ENCODE assay signal across 23 cellular contexts in genomic region chr19:17854061-17854460, GRCh38. TPM values are rescaled to one million over a fixed set of nuclear protein-coding genes. Genes with fewer than 3 reads are reported as not detected.
DNase-seq lines count a peak whose midpoint lies in the region; ATAC-seq, FAIRE-seq and TF ChIP-seq lines count a peak whose summit lies in the region.
"Had no signal": no experiment of that assay in that cellular context is flagged by ENCODE, and none has a peak within 500 bp of the region (broad histone marks: within the 10 kb centered on the region; RNA-seq: fewer than 3 reads in every experiment).

No MANE protein-coding gene starts in this region.

- H3K9me1 ChIP-seq in IMR-90 (ENCODE audit: insufficient read depth, low read length): no peaks in the 10 kb centered on the region

- no peak overlapping the region for H4K5ac ChIP-seq in IMR-90 (ENCODE audit: low read depth, low read length)

- no peak overlapping the region for H3K4me3 ChIP-seq in GM23338
- no peak overlapping the region for H3K4me3 ChIP-seq in IMR-90 (ENCODE audit: insufficient read depth, low read depth, low read length)
- H3K4me3 ChIP-seq in mesenchymal stem cell (ENCODE audit: insufficient read depth in 1 of 2, low read depth in 1 of 2, low read length in 2 of 2): no peak overlapping the region
- no peak overlapping the region for H3K4me3 ChIP-seq in trophoblast cell (ENCODE audit: low read depth, low read length)
- H3K4me3 ChIP-seq: GM12878 had no signal

- H3K36me3 Mint-ChIP-seq in GM23338 (ENCODE audit: low read depth): no peaks in the 10 kb centered on the region
- H3K36me3 Mint-ChIP-seq: CD4-positive, CD25-positive, alpha-beta regulatory T cell; CD8-positive, alpha-beta memory T cell had no signal

- H3F3A ChIP-seq in GM23338 (replicated peaks; ENCODE audit: low read depth): 0 out of 2 replicates have a peak, but pooled peaks cover 2% of the 10 kb centered on the region

- H2BK15ac ChIP-seq in IMR-90 (ENCODE audit: low read depth, low read length) (no peak overlapping the region), mesenchymal stem cell (ENCODE audit: low read depth, poor library complexity, severe bottlenecking) (no peak overlapping the region)

- H3K9me3 Mint-ChIP-seq in GM23338: no peaks in the 10 kb centered on the region
- H3K9me3 Mint-ChIP-seq: CD4-positive, CD25-positive, alpha-beta regulatory T cell; CD8-positive, alpha-beta memory T cell had no signal

- H3K14ac ChIP-seq in IMR-90 (replicated peaks; ENCODE audit: low read depth, low read length): no peak overlapping the region
- H3K14ac ChIP-seq in mesenchymal stem cell (ENCODE audit: low read length in 2 of 2): peak overlapping the region in 1 of 2 experiments; percentile 32
- H3K14ac ChIP-seq in trophoblast cell (ENCODE audit: low read length): no peak overlapping the region

- H2BK5ac ChIP-seq in IMR-90 (ENCODE audit: low read depth, low read length, poor library complexity, severe bottlenecking) (no peak overlapping the region), mesenchymal stem cell (ENCODE audit: low read depth, low read length, poor library complexity, severe bottlenecking) (no peak overlapping the region), trophoblast cell (ENCODE audit: low read depth, low read length, poor library complexity) (no peak overlapping the region)

- peak; percentile 8 for DNase-seq in GM23338 (ENCODE audit: low spot score)
- no peak for DNase-seq in IMR-90
- DNase-seq in mesenchymal stem cell: no peak
- peak; percentile 72 to 85 for DNase-seq in trophoblast cell
- DNase-seq in dedifferentiated amniotic fluid mesenchymal stem cell (ENCODE audit: extremely low spot score): no peak
- no peak for DNase-seq in GM12892 (ENCODE audit: insufficient read length)
- DNase-seq: ACHN; BE2C; C1 segment of cervical spinal cord; CD4-positive, CD25-positive, alpha-beta regulatory T cell; CD8-positive, alpha-beta memory T cell; COR-L47; DMS 273 treated with DMSO at 0.1 percent for 48 hours; DMS53; DND-41; EL; HCEC 1CT had no signal

- H4K12ac ChIP-seq in trophoblast cell (ENCODE audit: low read depth, low read length): no peak overlapping the region

- H2AK9ac ChIP-seq in IMR-90 (replicated peaks; ENCODE audit: low read depth, low read length, poor library complexity): peak overlapping the region; percentile 15

- no CpG with 5 or more reads among the region's 6 CpGs for WGBS in IMR-90 (ENCODE audit: extremely low coverage in 2 of 2, insufficient read length in 1 of 2), 2 experiments
- 95% methylated on average over 3 of the region's 6 CpGs for WGBS in mesenchymal stem cell
- WGBS in trophoblast cell (ENCODE audit: extremely low coverage, insufficient coverage, insufficient read length): no CpG with 5 or more reads among the region's 6 CpGs

- H3K4me1 ChIP-seq in GM23338 (ENCODE audit: insufficient read depth) (no peaks in the 10 kb centered on the region; the same call in 1 of the 2 replicates), IMR-90 (ENCODE audit: control insufficient read depth, insufficient read depth, low read length) (peaks cover 2% of the 10 kb centered on the region; the same call in 1 of the 2 replicates), mesenchymal stem cell (ENCODE audit: control insufficient read depth, insufficient read depth, low read depth, low read length) (no peaks in the 10 kb centered on the region), trophoblast cell (ENCODE audit: control insufficient read depth in 1 of 2, insufficient read depth in 2 of 2, low read length in 2 of 2) (peaks cover 0 to 5% of the 10 kb centered on the region in 2 experiments)
- H3K4me1 ChIP-seq: BE2C had no signal

- H3K36me3 ChIP-seq in GM23338 (ENCODE audit: insufficient read depth) (no peaks in the 10 kb centered on the region), IMR-90 (ENCODE audit: control insufficient read depth, insufficient read depth, low read length) (no peaks in the 10 kb centered on the region), mesenchymal stem cell (ENCODE audit: control insufficient read depth in 1 of 2, insufficient read depth in 2 of 2, low read depth in 1 of 2, low read length in 2 of 2) (no peaks in the 10 kb centered on the region), trophoblast cell (ENCODE audit: control insufficient read depth in 1 of 2, insufficient read depth in 2 of 2, low read length in 2 of 2) (no peaks in the 10 kb centered on the region)
- H3K36me3 ChIP-seq: BE2C had no signal

- no peak overlapping the region for H3K27ac Mint-ChIP-seq in GM23338

- H4K8ac ChIP-seq in IMR-90 (ENCODE audit: low read depth in 2 of 2, low read length in 2 of 2) (no peak overlapping the region), mesenchymal stem cell (ENCODE audit: low read length) (no peak overlapping the region), trophoblast cell (ENCODE audit: low read depth, low read length) (no peak overlapping the region)

- H3K9me3 ChIP-seq in IMR-90 (ENCODE audit: control insufficient read depth, insufficient read depth, low read length) (no peaks in the 10 kb centered on the region), mesenchymal stem cell (ENCODE audit: control insufficient read depth, low read length) (no peaks in the 10 kb centered on the region), trophoblast cell (ENCODE audit: insufficient read depth, low read depth, low read length) (no peaks in the 10 kb centered on the region)
- H3K9me3 ChIP-seq: BE2C had no signal

- H3K79me2 ChIP-seq in GM23338 (replicated peaks; ENCODE audit: insufficient read depth): no peaks in the 10 kb centered on the region
- H3K79me2 ChIP-seq in trophoblast cell (ENCODE audit: control insufficient read depth, insufficient read depth, low read length, poor library complexity): no peaks in the 10 kb centered on the region

- peaks cover 10% of the 10 kb centered on the region for H3K27me3 Mint-ChIP-seq in GM23338 (ENCODE audit: insufficient read depth, low read depth, poor library complexity)
- H3K27me3 Mint-ChIP-seq: CD4-positive, CD25-positive, alpha-beta regulatory T cell had no signal

- no peak overlapping the region for H3K56ac ChIP-seq in IMR-90 (ENCODE audit: extremely low read depth, insufficient read depth, low read length)

- ATAC-seq in GM23338 (no peak), IMR-90 (ENCODE audit: low read depth) (no peak)
- ATAC-seq: GM12878 had no signal

- in situ Hi-C loops in IMR-90 (cut with MboI; ENCODE audit: low sequenced_read_pairs): loop anchor here (10.0 kb wide), 2 partner anchors 149 to 399 kb away; no protein-coding TSS in a partner anchor

- H2BK120ac ChIP-seq in IMR-90 (ENCODE audit: low read depth, low read length): no peak overlapping the region
- no peak overlapping the region for H2BK120ac ChIP-seq in mesenchymal stem cell (ENCODE audit: low read depth, low read length)
- H2BK120ac ChIP-seq in trophoblast cell (ENCODE audit: insufficient read depth, low read length, poor library complexity): no peak overlapping the region

- no peak for FAIRE-seq in GM12892 (lab: Jason Lieb, UNC)
- FAIRE-seq: A204.1, GM12878, GM19239, H54 had no signal

- no TSS peak for BruUV-seq in IMR-90 (replicated peaks; lab: Mats Ljungman, UMichigan)

- H3K9me2 ChIP-seq in GM23338 (ENCODE audit: insufficient read depth): no peaks in the 10 kb centered on the region

- H4K20me1 ChIP-seq in GM23338 (replicated peaks; ENCODE audit: insufficient read depth) (no peaks in the 10 kb centered on the region), IMR-90 (ENCODE audit: insufficient read depth, low read length) (no peaks in the 10 kb centered on the region)

- H3K4ac ChIP-seq in IMR-90 (ENCODE audit: low read depth, low read length) (no peak overlapping the region), mesenchymal stem cell (ENCODE audit: low read depth in 1 of 2, low read length in 2 of 2) (no peak overlapping the region), trophoblast cell (ENCODE audit: low read depth, low read length) (no peak overlapping the region)

- no peak overlapping the region for H3K4me2 ChIP-seq in GM23338
- no peak overlapping the region for H3K4me2 ChIP-seq in IMR-90 (ENCODE audit: low read depth, low read length)
- H3K4me2 ChIP-seq in mesenchymal stem cell (ENCODE audit: low read length, poor library complexity, severe bottlenecking): no peak overlapping the region
- H3K4me2 ChIP-seq in trophoblast cell (ENCODE audit: low read length): no peak overlapping the region

- no peaks in the 10 kb centered on the region for H3K27me3 ChIP-seq in GM23338 (ENCODE audit: insufficient read depth)
- H3K27me3 ChIP-seq in IMR-90 (ENCODE audit: control insufficient read depth, insufficient read depth, low read length): no peaks in the 10 kb centered on the region
- peaks cover 0 to 2% of the 10 kb centered on the region in 2 experiments for H3K27me3 ChIP-seq in mesenchymal stem cell (ENCODE audit: control insufficient read depth in 1 of 2, insufficient read depth in 1 of 2, low read length in 2 of 2)
- no peaks in the 10 kb centered on the region for H3K27me3 ChIP-seq in trophoblast cell (ENCODE audit: insufficient read depth, low read length)
- H3K27me3 ChIP-seq: BE2C had no signal

- H3K27ac ChIP-seq in GM23338 (ENCODE audit: low read depth): no peak overlapping the region
- H3K27ac ChIP-seq in IMR-90 (ENCODE audit: insufficient read depth, low read length): no peak overlapping the region
- H3K27ac ChIP-seq in mesenchymal stem cell (ENCODE audit: low read length, poor library complexity, severe bottlenecking): no peak overlapping the region
- H3K27ac ChIP-seq in trophoblast cell (ENCODE audit: low read depth, low read length): no peak overlapping the region

- H2BK12ac ChIP-seq in mesenchymal stem cell (ENCODE audit: low read length in 2 of 2): no peak overlapping the region
- H2BK12ac ChIP-seq in trophoblast cell (ENCODE audit: low read length): no peak overlapping the region

- TF ChIP-seq CTCF in GM23338 (conservative IDR thresholded peaks at IDR 0.05; ENCODE audit: low read depth in 2 of 2) (no peak), IMR-90 (conservative IDR thresholded peaks at IDR 0.05; ENCODE audit: low read depth, low read length) (no peak)

- no peak for TF ChIP-seq RAD21 in IMR-90 (IDR thresholded peaks at IDR 0.05; ENCODE audit: low read length)

- dilution Hi-C loops in IMR-90 (cut with HindIII; ENCODE audit: low sequenced_read_pairs, unreplicated experiment): no loop called here

- H3K4me1 Mint-ChIP-seq in GM23338: peaks cover 2% of the 10 kb centered on the region

- intact Hi-C loops in IMR-90 (cut with micrococcal nuclease): loop anchor here (2.0 to 10.0 kb wide), 3 partner anchors 69 to 507 kb away; no protein-coding TSS in a partner anchor

- no peak overlapping the region for H3K9ac ChIP-seq in IMR-90 (ENCODE audit: low read depth, low read length)
- no peak overlapping the region for H3K9ac ChIP-seq in mesenchymal stem cell (ENCODE audit: low read length)
- no peak overlapping the region for H3K9ac ChIP-seq in trophoblast cell (ENCODE audit: low read length)

- H2AFZ ChIP-seq in GM23338 (0 out of 2 replicates have a peak overlapping the region, but pooled peaks have one; percentile 18), IMR-90 (replicated peaks; ENCODE audit: low read length, poor library complexity) (no peak overlapping the region), mesenchymal stem cell (ENCODE audit: low read depth, low read length) (peak overlapping the region; percentile 14), trophoblast cell (ENCODE audit: insufficient read depth, low read length, poor library complexity) (no peak overlapping the region)

- POLR2A ChIA-PET in IMR-90 (lab: Charles Lee; ENCODE audit: unreplicated experiment): no interaction called here

- no peak overlapping the region for H4K91ac ChIP-seq in IMR-90 (ENCODE audit: insufficient read depth, low read depth, low read length)
- no peak overlapping the region for H4K91ac ChIP-seq in mesenchymal stem cell (ENCODE audit: low read length)
- no peak overlapping the region for H4K91ac ChIP-seq in trophoblast cell (ENCODE audit: low read depth, low read length)

- H2AK5ac ChIP-seq in IMR-90 (ENCODE audit: low read depth, low read length): no peak overlapping the region
- no peak overlapping the region for H2AK5ac ChIP-seq in mesenchymal stem cell (ENCODE audit: low read length, severe bottlenecking)
- no peak overlapping the region for H2AK5ac ChIP-seq in trophoblast cell (ENCODE audit: low read length)

- H3K79me1 ChIP-seq in IMR-90 (ENCODE audit: low read depth in 1 of 2, low read length in 2 of 2): no peaks in the 10 kb centered on the region
- no peaks in the 10 kb centered on the region for H3K79me1 ChIP-seq in mesenchymal stem cell (replicated peaks; ENCODE audit: low read length, poor library complexity, severe bottlenecking)
- H3K79me1 ChIP-seq in trophoblast cell (ENCODE audit: low read length): no peaks in the 10 kb centered on the region

- no peak overlapping the region for H3K4me3 Mint-ChIP-seq in GM23338
- H3K4me3 Mint-ChIP-seq: CD8-positive, alpha-beta memory T cell had no signal

- TF ChIP-seq POLR2A in IMR-90 (IDR thresholded peaks at IDR 0.05; ENCODE audit: low read depth, low read length) (no peak), GM12892 (IDR thresholded peaks at IDR 0.05; ENCODE audit: low read depth, low read length) (no peak)

- CTCF ChIA-PET in IMR-90 (lab: Yijun Ruan, JAX): interaction anchor here (1.6 kb wide), 1 partner anchor 87 kb away, joined by 3 read pairs; no protein-coding TSS in a partner anchor

- H3K23ac ChIP-seq in IMR-90 (ENCODE audit: low read depth, low read length): no peak overlapping the region
- no peak overlapping the region for H3K23ac ChIP-seq in mesenchymal stem cell (ENCODE audit: low read length in 2 of 2)
- H3K23ac ChIP-seq in trophoblast cell (ENCODE audit: low read length): no peak overlapping the region

- no peak overlapping the region for H3K18ac ChIP-seq in IMR-90 (ENCODE audit: low read depth, low read length)
- no peak overlapping the region for H3K18ac ChIP-seq in mesenchymal stem cell (ENCODE audit: low read depth in 1 of 2, low read length in 2 of 2)
- no peak overlapping the region for H3K18ac ChIP-seq in trophoblast cell (ENCODE audit: low read length)

- H2BK20ac ChIP-seq in IMR-90 (ENCODE audit: low read depth, low read length): no peak overlapping the region

RNA-seq across cellular contexts. Expression of gene RPL18A, which starts 5.6 kb away (rescaled TPM):
- 1,233 and 1,314 TPM in 2 replicates for total RNA-seq in GM23338 (2014; rRNA removed; shearing (Covaris generic))
- polyA plus RNA-seq in GM23338 (2016; fragmentation: Nextera tagmentation; extraction: Ambion mirVana): 2,829 and 2,918 TPM in 2 replicates
- 1,241 and 1,351 TPM in 2 replicates for total RNA-seq in IMR-90 (2012; rRNA removed)
- polyA plus RNA-seq in IMR-90 (2012; rRNA removed): 1,735 and 2,064 TPM in 2 replicates
- polyA plus RNA-seq in IMR-90 (2012; cell fraction: cytosol; rRNA removed): 2,837 and 3,553 TPM in 2 replicates
- polyA plus RNA-seq in IMR-90 (2012; cell fraction: nucleus; rRNA removed; ENCODE audit: low replicate concordance): 759 and 888 TPM in 2 replicates
- polyA plus RNA-seq in mesenchymal stem cell (2013, experiment 1 of 2): 2,056 TPM
- polyA plus RNA-seq in mesenchymal stem cell (2013, experiment 2 of 2): 2,116 TPM
- 1,931 and 1,990 TPM in 2 replicates for polyA plus RNA-seq in trophoblast cell (2013)
- 3,536 TPM for polyA plus RNA-seq in GM12892 (2012; ENCODE audit: missing spikeins)

RNA-seq across cellular contexts. Expression of gene JAK3, which starts 6.3 kb away (rescaled TPM):
- total RNA-seq in GM23338 (2014; rRNA removed; shearing (Covaris generic)): 4.2 and 5.4 TPM in 2 replicates
- 2.8 and 2.9 TPM in 2 replicates for polyA plus RNA-seq in GM23338 (2016; fragmentation: Nextera tagmentation; extraction: Ambion mirVana)
- 0.28 and 0.36 TPM in 2 replicates for total RNA-seq in IMR-90 (2012; rRNA removed)
- 1.2 and 1.5 TPM in 2 replicates for polyA plus RNA-seq in IMR-90 (2012; rRNA removed)
- 0.39 and 1.0 TPM in 2 replicates for polyA plus RNA-seq in IMR-90 (2012; cell fraction: cytosol; rRNA removed)
- 6.6 and 10.8 TPM in 2 replicates for polyA plus RNA-seq in IMR-90 (2012; cell fraction: nucleus; rRNA removed; ENCODE audit: low replicate concordance)
- 3.5 TPM for polyA plus RNA-seq in mesenchymal stem cell (2013, experiment 1 of 2)
- polyA plus RNA-seq in mesenchymal stem cell (2013, experiment 2 of 2): 3.3 TPM
- 0.26 and 0.29 TPM in 2 replicates for polyA plus RNA-seq in trophoblast cell (2013)
- 24.6 TPM for polyA plus RNA-seq in GM12892 (2012; ENCODE audit: missing spikeins)

RNA-seq across cellular contexts. Expression of gene SLC5A5, which starts 17.7 kb away (rescaled TPM):
- total RNA-seq in GM23338 (2014; rRNA removed; shearing (Covaris generic)): 2.1 and 2.6 TPM in 2 replicates
- polyA plus RNA-seq in GM23338 (2016; fragmentation: Nextera tagmentation; extraction: Ambion mirVana) (1.0 and 1.7 TPM in 2 replicates), IMR-90 (2012; rRNA removed) (not detected in 2 replicates)
- not detected in 2 replicates for total RNA-seq in IMR-90 (2012; rRNA removed)
- not detected in 2 replicates for polyA plus RNA-seq in IMR-90 (2012; cell fraction: cytosol; rRNA removed)
- not detected in 2 replicates for polyA plus RNA-seq in IMR-90 (2012; cell fraction: nucleus; rRNA removed; ENCODE audit: low replicate concordance)
- not detected for polyA plus RNA-seq in mesenchymal stem cell (2013, experiment 1 of 2)
- not detected for polyA plus RNA-seq in mesenchymal stem cell (2013, experiment 2 of 2)
- 0.01 TPM in 2 replicates for polyA plus RNA-seq in trophoblast cell (2013)
- 0.08 TPM for polyA plus RNA-seq in GM12892 (2012; ENCODE audit: missing spikeins)
- total RNA-seq: HT-29 had no signal

RNA-seq across cellular contexts. Expression of gene INSL3, which starts 32.7 kb away (rescaled TPM):
- total RNA-seq in GM23338 (2014; rRNA removed; shearing (Covaris generic)): not detected in 2 replicates
- polyA plus RNA-seq in GM23338 (2016; fragmentation: Nextera tagmentation; extraction: Ambion mirVana) (0.76 and 1.5 TPM in 2 replicates), IMR-90 (2012; rRNA removed) (not detected in 2 replicates)
- total RNA-seq in IMR-90 (2012; rRNA removed): not detected in 2 replicates
- polyA plus RNA-seq in IMR-90 (2012; cell fraction: cytosol; rRNA removed): 0.09 TPM in 1 of 2 replicates, not detected in the other
- 0.21 and 0.27 TPM in 2 replicates for polyA plus RNA-seq in IMR-90 (2012; cell fraction: nucleus; rRNA removed; ENCODE audit: low replicate concordance)
- polyA plus RNA-seq in mesenchymal stem cell (2013, experiment 1 of 2): 0.15 TPM
- polyA plus RNA-seq in mesenchymal stem cell (2013, experiment 2 of 2): 0.33 TPM
- polyA plus RNA-seq in trophoblast cell (2013): 0.08 and 0.10 TPM in 2 replicates
- polyA plus RNA-seq in GM12892 (2012; ENCODE audit: missing spikeins): 0.40 TPM
- total RNA-seq: G401, HT-29 had no signal

RNA-seq across cellular contexts. Expression of gene B3GNT3, which starts 59.1 kb away (rescaled TPM):
- 1.0 and 1.9 TPM in 2 replicates for total RNA-seq in GM23338 (2014; rRNA removed; shearing (Covaris generic))
- polyA plus RNA-seq in GM23338 (2016; fragmentation: Nextera tagmentation; extraction: Ambion mirVana) (0.90 and 0.99 TPM in 2 replicates), IMR-90 (2012; rRNA removed) (not detected in 2 replicates)
- total RNA-seq in IMR-90 (2012; rRNA removed): not detected in 2 replicates
- not detected in 2 replicates for polyA plus RNA-seq in IMR-90 (2012; cell fraction: cytosol; rRNA removed)
- polyA plus RNA-seq in IMR-90 (2012; cell fraction: nucleus; rRNA removed; ENCODE audit: low replicate concordance): not detected in 2 replicates
- not detected for polyA plus RNA-seq in mesenchymal stem cell (2013, experiment 1 of 2)
- polyA plus RNA-seq in mesenchymal stem cell (2013, experiment 2 of 2): not detected
- 0.19 TPM in 2 replicates for polyA plus RNA-seq in trophoblast cell (2013)
- not detected for polyA plus RNA-seq in GM12892 (2012; ENCODE audit: missing spikeins)
- total RNA-seq: CD8-positive, alpha-beta memory T cell; G401; GM12878 had no signal
- polyA plus RNA-seq: CD8-positive, alpha-beta memory T cell; GM12878 had no signal

Comparison
In these comparisons a context has a peak if more than half of its experiments do, and no peak if none do; other contexts are left out.
1. DNase-seq: peak in GM23338 (single experiment) and trophoblast cell (2 of 2); none in IMR-90 (single experiment), mesenchymal stem cell (single experiment), dedifferentiated amniotic fluid mesenchymal stem cell (single experiment) and GM12892 (single experiment).
2. H2AFZ ChIP-seq: peak in GM23338 (single experiment) and mesenchymal stem cell (single experiment); none in IMR-90 (single experiment) and trophoblast cell (single experiment).